In the genomic region with DNA sequence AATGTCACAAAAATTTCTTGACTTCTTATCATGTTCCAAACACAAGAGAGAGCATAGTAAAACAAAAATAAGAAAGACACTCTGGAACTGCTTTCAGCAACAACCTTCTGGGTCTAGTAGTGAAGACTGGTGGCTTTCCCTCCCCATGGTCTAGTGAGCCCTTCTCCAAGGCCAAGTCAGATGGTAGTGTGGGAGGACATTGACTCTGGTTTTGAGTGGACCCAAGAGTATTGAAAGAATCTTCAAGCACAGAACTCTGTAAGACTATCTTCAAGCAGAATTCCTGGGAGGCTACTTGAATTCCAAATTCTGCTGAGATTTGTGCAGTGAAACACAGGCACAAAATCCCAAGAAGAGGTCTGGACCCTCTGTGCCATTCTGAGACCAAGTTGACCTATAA, we compare ENCODE assay signal across 25 cellular contexts. TPM values are rescaled to one million over a fixed set of nuclear protein-coding genes. Genes with fewer than 3 reads are reported as not detected.
"Had no signal": no experiment of that assay in that cellular context is flagged by ENCODE, and none has a peak within 500 bp of the region (broad histone marks: within the 10 kb centered on the region; RNA-seq: fewer than 3 reads in every experiment).

No MANE protein-coding gene starts in this region.

- H3K4me1 Mint-ChIP-seq: activated CD4-positive, alpha-beta T cell treated with anti-CD3 and anti-CD28 coated beads, Interleukin-2, amount 10 ng/mL, durations not matched to agents 7 days and 5 days; immature natural killer cell; natural killer cell; stimulated activated naive CD8-positive, alpha-beta T cell treated with anti-CD3 and anti-CD28 coated beads, Interleukin-15, amount 100 ng/mL, for 72 hours had no signal

- H3K36me3 Mint-ChIP-seq: immature natural killer cell, natural killer cell had no signal

- H3K27ac ChIP-seq: colonic mucosa, lower lobe of right lung, neutrophil, suprapubic skin, upper lobe of left lung had no signal

- H3K27ac Mint-ChIP-seq: activated CD4-positive, alpha-beta T cell treated with anti-CD3 and anti-CD28 coated beads, Interleukin-2, amount 10 ng/mL, durations not matched to agents 7 days and 5 days; immature natural killer cell; natural killer cell; stimulated activated naive CD8-positive, alpha-beta T cell treated with anti-CD3 and anti-CD28 coated beads, Interleukin-15, amount 100 ng/mL, for 72 hours had no signal

- H3K4me3 Mint-ChIP-seq: activated CD4-positive, alpha-beta T cell treated with anti-CD3 and anti-CD28 coated beads, Interleukin-2, amount 10 ng/mL, durations not matched to agents 7 days and 5 days; immature natural killer cell; natural killer cell; stimulated activated naive CD8-positive, alpha-beta T cell treated with anti-CD3 and anti-CD28 coated beads, Interleukin-15, amount 100 ng/mL, for 72 hours had no signal

- H3K9me3 Mint-ChIP-seq: activated CD4-positive, alpha-beta T cell treated with anti-CD3 and anti-CD28 coated beads, Interleukin-2, amount 10 ng/mL, durations not matched to agents 7 days and 5 days; immature natural killer cell; natural killer cell; stimulated activated naive CD8-positive, alpha-beta T cell treated with anti-CD3 and anti-CD28 coated beads, Interleukin-15, amount 100 ng/mL, for 72 hours had no signal

- H3K27me3 ChIP-seq: colonic mucosa, gastrocnemius medialis, heart left ventricle, suprapubic skin, upper lobe of left lung had no signal

- H3K4me1 ChIP-seq: colonic mucosa, upper lobe of left lung had no signal

- DNase-seq: activated CD4-positive, alpha-beta T cell treated with anti-CD3 and anti-CD28 coated beads, Interleukin-2, amount 10 ng/mL, durations not matched to agents 7 days and 5 days; activated CD8-positive, alpha-beta memory T cell treated with anti-CD3 and anti-CD28 coated beads, Interleukin-2, amount 50 U/mL, for 4 hours; activated effector memory CD4-positive, alpha-beta T cell treated with Interleukin-2 at 50 U/mL for 16 hours; activated naive CD4-positive, alpha-beta T cell treated with anti-CD3 and anti-CD28 coated beads, Interleukin-2, amount 50 U/mL, for 16 hours; activated T-cell treated with anti-CD3 and anti-CD28 coated beads, Interleukin-2, amount 50 U/mL, for 48 hours; central memory CD4-positive, alpha-beta T cell; colonic mucosa; gastrocnemius medialis; heart left ventricle; immature natural killer cell; lower lobe of right lung; natural killer cell; posterior cingulate gyrus; stimulated activated CD4-positive, alpha-beta T cell treated with anti-CD3 and anti-CD28 coated beads, Interleukin-15, amount 100 ng/mL, for 24 hours; stimulated activated CD4-positive, alpha-beta T cell treated with anti-CD3 and anti-CD28 coated beads, Interleukin-4, amount 100 ng/mL, for 1 hour; stimulated activated naive CD8-positive, alpha-beta T cell treated with anti-CD3 and anti-CD28 coated beads, Interleukin-15, amount 100 ng/mL, for 72 hours; T-helper 1 cell; T-helper 9 cell; upper lobe of left lung had no signal

- H3K9me3 ChIP-seq: colonic mucosa, gastrocnemius medialis, heart left ventricle, lower lobe of right lung, neutrophil, suprapubic skin, upper lobe of left lung had no signal

- ATAC-seq: gastrocnemius medialis; lower lobe of right lung; natural killer cell; stimulated activated naive CD8-positive, alpha-beta T cell treated with anti-CD3 and anti-CD28 coated beads, Interleukin-15, amount 100 ng/mL, for 72 hours had no signal

- H3K36me3 ChIP-seq: colonic mucosa, gastrocnemius medialis, heart left ventricle, lower lobe of right lung, neutrophil, suprapubic skin, upper lobe of left lung had no signal

- H3K4me3 ChIP-seq: colonic mucosa, gastrocnemius medialis, heart left ventricle, lower lobe of right lung, skin epidermis, suprapubic skin, upper lobe of left lung had no signal

RNA-seq across cellular contexts. Expression of gene ANTXR1, which starts 21.1 kb away (rescaled TPM):
- total RNA-seq: natural killer cell had no signal
- polyA plus RNA-seq: immature natural killer cell had no signal

RNA-seq across cellular contexts. Expression of gene GKN1, which starts 59.7 kb away (rescaled TPM):
- total RNA-seq: activated CD4-positive, alpha-beta T cell treated with anti-CD3 and anti-CD28 coated beads, Interleukin-2, amount 10 ng/mL, durations not matched to agents 7 days and 5 days; colonic mucosa; epithelial cell of proximal tubule; gastrocnemius medialis; heart left ventricle; lower lobe of right lung; mesenteric fat pad; natural killer cell; renal cortical epithelial cell; suprapubic skin; upper lobe of left lung had no signal
- polyA plus RNA-seq: heart left ventricle, immature natural killer cell had no signal
